ENCODE assay signal across 7 cellular contexts in the genomic region with DNA sequence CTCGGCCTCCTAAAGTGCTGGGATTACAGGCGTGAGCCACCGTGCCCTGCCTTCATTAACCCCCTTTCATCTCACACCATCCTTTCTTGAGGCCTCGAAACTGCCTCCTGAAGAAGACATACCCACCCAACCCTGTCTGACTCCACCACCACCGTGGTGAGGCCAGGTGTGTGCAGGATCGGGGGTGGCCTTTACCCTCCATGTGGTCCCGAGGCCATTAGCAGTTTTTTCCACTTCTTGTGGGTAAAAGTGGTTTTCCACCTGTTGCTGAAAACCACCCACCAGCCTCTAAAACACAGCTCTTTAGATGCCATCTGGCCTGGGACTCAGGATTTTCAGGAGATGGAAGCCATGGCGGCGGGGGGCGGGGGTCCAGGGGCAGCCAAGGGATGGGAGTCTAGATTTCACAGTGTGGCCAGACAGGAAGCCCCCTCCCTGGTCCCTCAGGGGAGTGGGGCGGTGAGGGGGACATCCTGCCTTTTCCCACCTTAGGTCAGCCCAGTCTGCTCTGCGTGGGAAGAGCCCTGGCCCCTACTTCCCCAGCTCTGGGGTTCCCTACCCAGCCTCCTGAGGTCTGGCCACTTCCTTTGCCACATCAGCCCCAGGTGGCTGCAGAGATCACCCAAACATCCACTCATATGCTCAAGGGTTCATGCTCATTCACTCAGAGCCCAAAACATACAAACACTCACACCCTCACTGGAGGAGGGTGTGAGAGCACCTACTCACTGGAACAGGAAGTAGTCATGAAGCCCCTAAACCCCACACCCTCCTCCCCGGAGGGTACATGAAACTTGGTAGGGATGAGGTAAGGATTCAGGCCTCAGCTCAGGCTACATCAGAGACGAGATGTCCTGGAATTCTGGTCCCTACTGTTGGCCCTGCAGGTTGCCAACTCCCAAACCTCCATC. TPM values are rescaled to one million over a fixed set of nuclear protein-coding genes. Genes with fewer than 3 reads are reported as not detected.
DNase-seq lines count a peak whose midpoint lies in the region; ATAC-seq and TF ChIP-seq lines count a peak whose summit lies in the region.

No MANE protein-coding gene starts in this region.

- H3K4me3 Mint-ChIP-seq in IgD-negative memory B cell, result peak overlapping the region; percentile 70 to 90 (median 80)
- peak overlapping the region; percentile 53 for H3K4me3 Mint-ChIP-seq in activated naive CD8-positive, alpha-beta T cell treated with anti-CD3 and anti-CD28 coated beads, Interleukin-2, amount 10 ng/mL, durations not matched to agents 7 days and 5 days

- peak overlapping the region; percentile 44 to 94 (median 81) for H3K27ac Mint-ChIP-seq in IgD-negative memory B cell
- peak overlapping the region; percentile 69 for H3K27ac Mint-ChIP-seq in activated naive CD8-positive, alpha-beta T cell treated with anti-CD3 and anti-CD28 coated beads, Interleukin-2, amount 10 ng/mL, durations not matched to agents 7 days and 5 days

- H3K9me3 Mint-ChIP-seq in IgD-negative memory B cell, result no peaks in the 10 kb centered on the region
- no peaks in the 10 kb centered on the region for H3K9me3 Mint-ChIP-seq in activated naive CD8-positive, alpha-beta T cell treated with anti-CD3 and anti-CD28 coated beads, Interleukin-2, amount 10 ng/mL, durations not matched to agents 7 days and 5 days

- H3K4me1 Mint-ChIP-seq in IgD-negative memory B cell, result peaks cover 49 to 63% (median 57%) of the 10 kb centered on the region in 3 donors
- H3K4me1 Mint-ChIP-seq in activated naive CD8-positive, alpha-beta T cell treated with anti-CD3 and anti-CD28 coated beads, Interleukin-2, amount 10 ng/mL, durations not matched to agents 7 days and 5 days, result peaks cover 59% of the 10 kb centered on the region

- H3K27ac ChIP-seq in skin epidermis (peak overlapping the region in 19 of 21 experiments; percentile 60 to 89 (median 81)), RWPE1 (no peak overlapping the region)

- ATAC-seq in GM19397 (IDR thresholded peaks at IDR 0.05; ENCODE audit: unreplicated experiment), result peak; percentile 29
- ATAC-seq in activated naive CD8-positive, alpha-beta T cell treated with anti-CD3 and anti-CD28 coated beads, Interleukin-2, amount 10 ng/mL, durations not matched to agents 7 days and 5 days (ENCODE audit: low read depth), result peak; percentile 81
- no peak for ATAC-seq in HG02870 (IDR thresholded peaks at IDR 0.05; ENCODE audit: unreplicated experiment)

- peak overlapping the region in 2 of 7 experiments; percentile 31 to 51 for H3K4me3 ChIP-seq in skin epidermis

- no peaks in the 10 kb centered on the region for H3K27me3 Mint-ChIP-seq in IgD-negative memory B cell
- H3K27me3 Mint-ChIP-seq in activated naive CD8-positive, alpha-beta T cell treated with anti-CD3 and anti-CD28 coated beads, Interleukin-2, amount 10 ng/mL, durations not matched to agents 7 days and 5 days, result peaks cover 10% of the 10 kb centered on the region

- TF ChIP-seq CTCF in RWPE1 (conservative IDR thresholded peaks at IDR 0.05; ENCODE audit: low read depth), result no peak

- CTCF ChIA-PET in RWPE1 (lab: Yijun Ruan, JAX), result no interaction called here

- DNase-seq in activated naive CD8-positive, alpha-beta T cell treated with anti-CD3 and anti-CD28 coated beads, Interleukin-2, amount 10 ng/mL, durations not matched to agents 7 days and 5 days, result peak; percentile 73
- DNase-seq in hippocampal formation (lab: John Stamatoyannopoulos, UW) (no peak), RWPE1 (ENCODE audit: low spot score) (no peak)

- POLR2A ChIA-PET in activated naive CD8-positive, alpha-beta T cell treated with anti-CD3 and anti-CD28 coated beads, Interleukin-2, amount 10 ng/mL, durations not matched to agents 7 days and 5 days (lab: Charles Lee), result interaction anchor here (0.6 to 3.3 kb wide), 5 partner anchors 14 to 197 kb away, joined by 3 to 12 read pairs (median 4); no protein-coding TSS in a partner anchor
- POLR2A ChIA-PET in RWPE1 (lab: Yijun Ruan, JAX; ENCODE audit: low non-redundant PET), result no interaction called here

- no peaks in the 10 kb centered on the region for H3K36me3 Mint-ChIP-seq in IgD-negative memory B cell
- H3K36me3 Mint-ChIP-seq in activated naive CD8-positive, alpha-beta T cell treated with anti-CD3 and anti-CD28 coated beads, Interleukin-2, amount 10 ng/mL, durations not matched to agents 7 days and 5 days, result no peaks in the 10 kb centered on the region

RNA-seq across cellular contexts. Expression of a gene that starts 2.3 kb away (rescaled TPM):
- 72.0 TPM for polyA plus RNA-seq in IgD-negative memory B cell
- total RNA-seq in activated naive CD8-positive, alpha-beta T cell treated with anti-CD3 and anti-CD28 coated beads, Interleukin-2, amount 10 ng/mL, durations not matched to agents 7 days and 5 days, result 1 to 10 TPM; 4.7 to 6.0 TPM

RNA-seq across cellular contexts. Expression of a gene that starts 28.7 kb away (rescaled TPM):
- polyA plus RNA-seq in IgD-negative memory B cell, result 1.1 TPM
- total RNA-seq in activated naive CD8-positive, alpha-beta T cell treated with anti-CD3 and anti-CD28 coated beads, Interleukin-2, amount 10 ng/mL, durations not matched to agents 7 days and 5 days, result 10 to 100 TPM; 21.6 to 22.2 TPM

RNA-seq across cellular contexts. Expression of a gene that starts 39.4 kb away (rescaled TPM):
- polyA plus RNA-seq in IgD-negative memory B cell, result 68.2 TPM
- 100 to 1,000 TPM; 310 to 357 TPM for total RNA-seq in activated naive CD8-positive, alpha-beta T cell treated with anti-CD3 and anti-CD28 coated beads, Interleukin-2, amount 10 ng/mL, durations not matched to agents 7 days and 5 days
